8 cellular contexts compared by ENCODE assay signal in genomic region chr10:132397036-132397541, GRCh38. TPM values are rescaled to one million over a fixed set of nuclear protein-coding genes. Genes with fewer than 3 reads are reported as not detected.
DNase-seq lines count a peak whose midpoint lies in the region; ATAC-seq, FAIRE-seq and TF ChIP-seq lines count a peak whose summit lies in the region.

TSS of gene PWWP2B (plus strand) at chr10:132397200. CDS start at chr10:132397227, 27 bp downstream.

- TF ChIP-seq RAD21 in A549 (conservative IDR thresholded peaks at IDR 0.05 in 1 of 2, IDR thresholded peaks at IDR 0.05 in 1 of 2) (no peak), H1 (IDR thresholded peaks at IDR 0.05 in 1 of 2, conservative IDR thresholded peaks at IDR 0.05 in 1 of 2; ENCODE audit: low read depth in 2 of 2, low read length in 2 of 2) (no peak)

- H3K23me2 ChIP-seq in H1 (ENCODE audit: low read depth, low read length) = peaks cover 8% of the 10 kb centered on the region

- peak within 1 kb of the TSS; percentile 98 for H3K4me2 ChIP-seq in A549
- peak within 1 kb of the TSS; percentile 70 to 87 for H3K4me2 ChIP-seq in H1 (ENCODE audit: insufficient read depth in 1 of 2, low read depth in 2 of 2, low read length in 2 of 2)

- no peaks in the 10 kb centered on the region for H3K79me2 ChIP-seq in H1 (ENCODE audit: control insufficient read depth in 1 of 2, insufficient read depth in 2 of 2, low read length in 2 of 2)

- H3K56ac ChIP-seq in H1 (replicated peaks; ENCODE audit: insufficient read length, low read depth, low read length) = peak within 1 kb of the TSS; percentile 33

- H4K20me1 ChIP-seq in H1 (replicated peaks in 1 of 2; ENCODE audit: control insufficient read depth in 1 of 2, insufficient read depth in 2 of 2, low read length in 2 of 2) = peaks cover 0 to 5% of the 10 kb centered on the region in 2 experiments

- no peak for FAIRE-seq in A549 (lab: Jason Lieb, UNC)
- FAIRE-seq in H1 (lab: Jason Lieb, UNC) = no peak

- H3K9me3 ChIP-seq in A549 (no peaks in the 10 kb centered on the region), H1 (ENCODE audit: insufficient read depth in 2 of 2, low read depth in 1 of 2, low read length in 1 of 2) (no peaks in the 10 kb centered on the region), mononuclear cell (ENCODE audit: low read depth, low read length) (no peaks in the 10 kb centered on the region), stomach (no peaks in the 10 kb centered on the region)

- no peak within 1 kb of the TSS for H3K23ac ChIP-seq in H1 (ENCODE audit: insufficient read length)

- H3K36me3 ChIP-seq in H1 (ENCODE audit: control insufficient read depth in 2 of 4, insufficient read depth in 4 of 4, low read length in 3 of 4) = no peaks in the 10 kb centered on the region
- no peaks in the 10 kb centered on the region for H3K36me3 ChIP-seq in stomach

- TF ChIP-seq POLR2A in A549 (IDR thresholded peaks at IDR 0.05; ENCODE audit: low read length) (peak; percentile 45), H1 (IDR thresholded peaks at IDR 0.05; ENCODE audit: control extremely low read depth in 1 of 2, low read depth in 2 of 2, low read length in 2 of 2) (no peak), stomach (IDR thresholded peaks at IDR 0.05) (no peak)

- TF ChIP-seq EP300 in A549 (IDR thresholded peaks at IDR 0.05) (no peak), H1 (IDR thresholded peaks at IDR 0.05; ENCODE audit: borderline replicate concordance in 1 of 2, low read depth in 2 of 2, low read length in 2 of 2) (no peak), stomach (IDR thresholded peaks at IDR 0.05) (no peak)

- POLR2A ChIA-PET in A549 (lab: Yijun Ruan, JAX) = no interaction called here
- POLR2A ChIA-PET in H1 (lab: Charles Lee; ENCODE audit: partially characterized antibody) = interaction anchor here (1.0 to 2.4 kb wide), 2 partner anchors 10 to 21 kb away, joined by 3 to 21 read pairs; no protein-coding TSS in a partner anchor

- ATAC-seq in A549 = 0 out of 6 replicates have a peak, but pooled peaks of 1 of the 2 experiments have one; percentile 20

- H4K8ac ChIP-seq in H1 (ENCODE audit: extremely low read depth, insufficient read depth, low read length) = peak within 1 kb of the TSS; percentile 71; the same call in 1 of the 2 replicates

- H3K27ac ChIP-seq in A549 (peak within 1 kb of the TSS; percentile 98 to 99), HL-60 (replicated peaks) (peak within 1 kb of the TSS; percentile 73), H1 (ENCODE audit: low read depth, low read length) (no peak within 1 kb of the TSS), stomach (peak within 1 kb of the TSS; percentile 96 to 99 (median 98))

- H2BK12ac ChIP-seq in H1 (ENCODE audit: low read depth, low read length) = peak within 1 kb of the TSS; percentile 71; the same call in 1 of the 2 replicates

- H3K4me3 ChIP-seq in A549 (peak within 1 kb of the TSS; percentile 100), HL-60 (replicated peaks; ENCODE audit: insufficient read depth, low read length) (peak within 1 kb of the TSS; percentile 60), H1 (ENCODE audit: extremely low read depth in 1 of 4, insufficient read depth in 2 of 4, low read depth in 3 of 4, low read length in 4 of 4) (peak within 1 kb of the TSS; percentile 35 to 71 (median 40)), mononuclear cell (ENCODE audit: low read length) (peak within 1 kb of the TSS; percentile 54), stomach (peak within 1 kb of the TSS; percentile 70 to 97 (median 82))

- peak within 1 kb of the TSS in 3 of 4 experiments; percentile 13 to 33 (median 14); a peak in 1 of 7 replicates for H3K9ac ChIP-seq in H1 (replicated peaks in 1 of 4; ENCODE audit: extremely low read depth in 1 of 4, low read depth in 3 of 4, low read length in 3 of 4)

- no peak within 1 kb of the TSS for H4K5ac ChIP-seq in H1 (ENCODE audit: insufficient read length, low read depth, low read length)

- no peaks in the 10 kb centered on the region for H3K27me3 ChIP-seq in HL-60 (ENCODE audit: insufficient read depth, poor library complexity, severe bottlenecking)
- H3K27me3 ChIP-seq in H1 (replicated peaks in 1 of 4; ENCODE audit: control insufficient read depth in 3 of 4, extremely low read depth in 1 of 4, insufficient read depth in 3 of 4, low read length in 3 of 4) = peaks cover 0 to 10% (median 2%) of the 10 kb centered on the region in 4 experiments; a peak in 4 of 7 replicates
- no peaks in the 10 kb centered on the region for H3K27me3 ChIP-seq in mononuclear cell (ENCODE audit: insufficient read depth, low read length)
- H3K27me3 ChIP-seq in stomach = no peaks in the 10 kb centered on the region

- H2BK120ac ChIP-seq in H1 (replicated peaks; ENCODE audit: low read depth, low read length) = no peak within 1 kb of the TSS

- no peak within 1 kb of the TSS for H3K4ac ChIP-seq in H1 (replicated peaks; ENCODE audit: insufficient read length, low read depth, low read length)

- no peak within 1 kb of the TSS for H2BK5ac ChIP-seq in H1 (ENCODE audit: low read depth, low read length)

- TF ChIP-seq CTCF in A549 (IDR thresholded peaks at IDR 0.05) (no peak), HL-60 (IDR thresholded peaks at IDR 0.05; ENCODE audit: insufficient read depth, low read length) (no peak), H1 (IDR thresholded peaks at IDR 0.05; ENCODE audit: control extremely low read depth in 1 of 3, insufficient read depth in 1 of 3, low read depth in 1 of 3, low read length in 3 of 3) (no peak), stomach (IDR thresholded peaks at IDR 0.05) (no peak)

- H3K14ac ChIP-seq in H1 (ENCODE audit: insufficient read length) = no peak within 1 kb of the TSS

- peaks cover 27% of the 10 kb centered on the region for H3K4me1 ChIP-seq in A549
- peaks cover 0 to 26% (median 16%) of the 10 kb centered on the region in 4 experiments; a peak in 6 of 7 replicates for H3K4me1 ChIP-seq in H1 (replicated peaks in 1 of 4; ENCODE audit: control insufficient read depth in 3 of 4, insufficient read depth in 4 of 4, low read length in 3 of 4)
- peaks cover 68% of the 10 kb centered on the region for H3K4me1 ChIP-seq in mononuclear cell (ENCODE audit: insufficient read depth, low read length)
- peaks cover 58 to 64% (median 61%) of the 10 kb centered on the region in 4 donors for H3K4me1 ChIP-seq in stomach

- H3K79me1 ChIP-seq in H1 (ENCODE audit: low read depth, low read length) = no peaks in the 10 kb centered on the region; the same call in 1 of the 2 replicates

- CTCF ChIA-PET in A549 (lab: Yijun Ruan, JAX) = interaction anchor here (0.5 to 1.7 kb wide), 5 partner anchors 10 to 111 kb away, joined by 3 to 4 read pairs (median 3); no protein-coding TSS in a partner anchor
- CTCF ChIA-PET in H1 (lab: Charles Lee; ENCODE audit: partially characterized antibody) = interaction anchor here (0.9 to 1.6 kb wide), 2 partner anchors 14 to 26 kb away, joined by 3 to 5 read pairs; no protein-coding TSS in a partner anchor

- no peak for DNase-seq in A549 (ENCODE audit: low read depth in 1 of 2, low spot score in 1 of 2)
- DNase-seq in GM19240 (ENCODE audit: insufficient read length, low spot score) = peak; percentile 56
- no peak for DNase-seq in HL-60 (ENCODE audit: low read depth in 1 of 2, low spot score in 1 of 2)
- peak; percentile 52 to 59 for DNase-seq in activated CD4-positive, alpha-beta T cell treated with anti-CD3 and anti-CD28 coated beads, Interleukin-2, amount 50 U/mL, for 4 hours
- no peak for DNase-seq in H1 (ENCODE audit: low read depth in 1 of 2, low spot score in 2 of 2)
- peak; percentile 75 for DNase-seq in stomach
- DNase-seq in NCI-H187 treated with DMSO at 0.1 percent for 48 hours (lab: John Stamatoyannopoulos, UW) = no peak

- H3K18ac ChIP-seq in H1 (ENCODE audit: extremely low read depth, low read length) = peak within 1 kb of the TSS; percentile 78

- H2AFZ ChIP-seq in H1 (ENCODE audit: low read length) = no peak within 1 kb of the TSS; the same call in 1 of the 2 replicates

- no peak within 1 kb of the TSS for H4K91ac ChIP-seq in H1 (replicated peaks; ENCODE audit: insufficient read length, low read length)

- intact Hi-C loops in stomach (cut with DNase I; ENCODE audit: low total_unique reads) = no loop called here

- no peak within 1 kb of the TSS for H2AK5ac ChIP-seq in H1 (ENCODE audit: low read depth, low read length)

- WGBS in A549 (ENCODE audit: missing lambda C conversion rate) = 0% methylated on average over 12 of the region's 86 CpGs
- no CpG with 5 or more reads among the region's 86 CpGs for WGBS in H1 (ENCODE audit: extremely low coverage in 1 of 2, insufficient coverage in 1 of 2, insufficient read length in 1 of 2, insufficient replicate concordance in 2 of 2, low coverage in 1 of 2, low lambda C conversion rate in 2 of 2, missing lambda C conversion rate in 1 of 2), 2 experiments
- WGBS in stomach, 5 donors = 0 to 1% (median 0%) methylated on average over 1 to 86 of the region's 86 CpGs

- H2BK20ac ChIP-seq in H1 (ENCODE audit: low read length) = no peak within 1 kb of the TSS

- H2BK15ac ChIP-seq in H1 (ENCODE audit: low read length) = no peak within 1 kb of the TSS

TF ChIP-seq in A549, 52 proteins besides CTCF, POLR2A, EP300 and RAD21 (continues in another document):
- peak; percentile 9; the same call in 1 of the 2 replicates for TF ChIP-seq MAX (IDR thresholded peaks at IDR 0.05)

TF ChIP-seq in H1, 55 proteins besides CTCF, POLR2A, EP300 and RAD21 (continues in another document):
- peak; percentile 33 for TF ChIP-seq KDM4A (IDR thresholded peaks at IDR 0.05; ENCODE audit: low read depth, low read length, severe bottlenecking)

RNA-seq across cellular contexts. Expression of gene PWWP2B, which starts in this region (rescaled TPM):
- 2.0 and 2.8 TPM in 2 replicates for polyA plus RNA-seq in A549 (2011; rRNA removed)
- 5.0 and 8.0 TPM in 2 replicates for polyA plus RNA-seq in A549 (2012; cell fraction: cytosol; rRNA removed)
- 8.3 and 12.2 TPM in 2 replicates for polyA plus RNA-seq in A549 (2012; cell fraction: nucleus; rRNA removed)
- 6.6 to 7.3 TPM (median 7.0 TPM) in 3 replicates for polyA plus RNA-seq in A549 (2017; fragmentation: RNase III; extraction: RNeasy Plus Mini Kit Qiagen cat#74134 plus additional on column Dnase treatment)
- polyA minus RNA-seq in A549 (2011; rRNA and poly(A)+ RNA removed) = 2.1 and 2.5 TPM in 2 replicates
- total RNA-seq in H1 (2021; fragmentation: NEBNext Ultra II Directional; extraction: Animal tissue kit (Norgen Biotek cat#: 25700)) = 10.8 and 11.0 TPM in 2 replicates
- 5.3 and 9.4 TPM in 2 replicates for polyA plus RNA-seq in H1 (2011; rRNA removed)
- 7.2 TPM for polyA plus RNA-seq in H1 (2011; cell fraction: cytosol; rRNA removed)
- polyA plus RNA-seq in H1 (2011; cell fraction: nucleus; rRNA removed) = 17.0 TPM
- 4.8 to 8.4 TPM (median 8.0 TPM) in 4 replicates for polyA plus RNA-seq in H1 (2012, experiment 1 of 2)
- 6.0 TPM for polyA plus RNA-seq in H1 (2012, experiment 2 of 2)
- polyA plus RNA-seq in H1 (2013, experiment 1 of 2) = 6.0 TPM
- 5.5 TPM for polyA plus RNA-seq in H1 (2013, experiment 2 of 2)
- 1.2 and 1.4 TPM in 2 replicates for polyA minus RNA-seq in H1 (2011; rRNA and poly(A)+ RNA removed)
- 5.2 TPM for polyA minus RNA-seq in H1 (2011; cell fraction: cytosol; rRNA and poly(A)+ RNA removed)
- polyA minus RNA-seq in H1 (2011; cell fraction: nucleus; rRNA and poly(A)+ RNA removed) = 7.0 TPM
- 17.9 TPM for total RNA-seq in mononuclear cell
- total RNA-seq in stomach = 100 to 1,000 TPM in 1 of 5 donors, 10 to 100 TPM in 3, 1 to 10 TPM in 1; 8.5 to 167 (median 22.9) TPM
- 10 to 100 TPM; 14.2 to 24.4 (median 22.7) TPM for polyA plus RNA-seq in stomach

Comparison
In these comparisons a context has a peak if more than half of its experiments do, and no peak if none do; other contexts are left out.
1. DNase-seq: peak in GM19240 (single experiment), activated CD4-positive, alpha-beta T cell treated with anti-CD3 and anti-CD28 coated beads, Interleukin-2, amount 50 U/mL, for 4 hours (2 of 2) and stomach (single experiment); none in A549 (0 of 2), HL-60 (0 of 2), H1 (0 of 2) and NCI-H187 treated with DMSO at 0.1 percent for 48 hours (single experiment).
2. H3K4me3 ChIP-seq: peak in every context shown above with its lines; median percentile 100 in A549; 82 in stomach; 60 in HL-60; 54 in mononuclear cell; 40 in H1.
3. Of the 18 proteins assayed by ChIP-seq in both H1 and A549: peak only in H1: none; only in A549: MAX, PHF8 and POLR2A; in both: none; in neither: 15.